ENCODE assay signal across 1 cellular context in genomic region chr6:136880748-136881460, GRCh38.
TF ChIP-seq lines count a peak whose summit lies in the region.

No MANE protein-coding gene starts in this region.

TF ChIP-seq in WTC11, 78 proteins besides CTCF, POLR2A, EP300 and RAD21 (continued from another document):
- no peak for TF ChIP-seq HMGXB4 (CRISPR knock-in tag; IDR thresholded peaks at IDR 0.05)
- TF ChIP-seq ESRRA (CRISPR knock-in tag; IDR thresholded peaks at IDR 0.05; ENCODE audit: borderline replicate concordance): no peak
- TF ChIP-seq E2F5 (CRISPR knock-in tag; IDR thresholded peaks at IDR 0.05): no peak
- no peak for TF ChIP-seq FOXK1 (CRISPR knock-in tag; IDR thresholded peaks at IDR 0.05)
- TF ChIP-seq ZNF425 (CRISPR knock-in tag; conservative IDR thresholded peaks at IDR 0.05): no peak
- no peak for TF ChIP-seq ZNF281 (CRISPR knock-in tag; IDR thresholded peaks at IDR 0.05)
- no peak for TF ChIP-seq ZNF423 (CRISPR knock-in tag; IDR thresholded peaks at IDR 0.05)
TF ChIP-seq in WTC11: peak in this region for 0.
